Comparison of ENCODE assay signal across 8 cellular contexts in the genomic region with DNA sequence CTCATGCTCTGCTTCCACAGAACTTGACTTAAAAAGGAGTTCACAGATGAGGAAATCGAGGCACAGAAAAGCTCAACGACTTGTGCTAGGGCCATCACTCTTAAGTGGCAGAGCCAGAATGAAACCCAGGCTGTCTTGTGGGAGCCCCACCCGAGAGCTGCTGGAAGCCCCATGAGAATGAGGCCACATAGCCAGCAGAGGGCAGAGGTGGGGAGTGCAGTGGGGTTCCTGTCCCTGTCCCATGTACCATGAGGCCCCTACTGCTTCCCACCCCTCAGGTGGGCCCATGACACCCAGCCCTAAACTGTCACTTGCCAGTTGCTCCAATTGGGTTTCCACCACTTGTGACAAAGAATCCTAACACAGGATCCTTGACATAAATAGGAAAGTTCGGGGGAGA.
DNase-seq lines count a peak whose midpoint lies in the region; ATAC-seq lines count a peak whose summit lies in the region.

No MANE protein-coding gene starts in this region.

- peak; percentile 24 for DNase-seq in EL
- DNase-seq in Kasumi-1 (lab: John Stamatoyannopoulos, UW): peak; percentile 47 to 61
- DNase-seq in activated CD8-positive, alpha-beta memory T cell treated with anti-CD3 and anti-CD28 coated beads, Interleukin-2, amount 50 U/mL, for 4 hours: peak; percentile 39
- peak; percentile 62 for DNase-seq in left ventricle myocardium superior
- DNase-seq in stimulated activated CD4-positive, alpha-beta T cell treated with anti-CD3 and anti-CD28 coated beads, TNF-alpha, amount 100 ng/mL, for 24 hours (ENCODE audit: low read depth in 3 of 3): peak in 2 of 3 experiments; percentile 2 to 22
- DNase-seq in MV-4-11 (lab: John Stamatoyannopoulos, UW): no peak

- ATAC-seq in left ventricle myocardium superior (peak; percentile 84), HG02884 (IDR thresholded peaks at IDR 0.05; ENCODE audit: unreplicated experiment) (no peak), GM19023 (IDR thresholded peaks at IDR 0.05; ENCODE audit: unreplicated experiment) (no peak)

- intact Hi-C loops in left ventricle myocardium superior (cut with micrococcal nuclease): no loop called here
